33 cellular contexts compared by ENCODE assay signal in the genomic region with DNA sequence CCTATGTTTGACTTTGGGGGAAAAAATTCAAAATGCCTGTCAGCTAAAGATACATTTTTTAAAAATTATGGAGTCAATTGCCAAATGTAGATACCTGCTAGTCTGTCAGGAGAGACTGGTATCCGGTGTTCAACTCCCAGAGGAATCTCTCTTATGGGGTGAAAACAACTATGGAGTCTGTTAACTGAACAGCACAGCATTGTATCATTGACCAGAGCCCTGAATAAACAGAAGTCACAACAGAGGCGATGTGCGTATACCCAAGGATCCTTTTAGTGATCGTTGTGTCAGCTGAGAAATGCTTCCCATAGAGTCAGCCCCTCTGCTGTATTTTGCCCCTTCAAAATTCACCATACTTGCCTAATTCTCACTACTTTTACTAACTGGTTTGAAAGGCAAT.
"Had no signal": no experiment of that assay in that cellular context is flagged by ENCODE, and none has a peak within 500 bp of the region (broad histone marks: within the 10 kb centered on the region; RNA-seq: fewer than 3 reads in every experiment).

No MANE protein-coding gene starts in this region.

- H3K27me3 ChIP-seq: MG63 had no signal

- H3K4me3 ChIP-seq: MG63 had no signal

- H3K9me3 ChIP-seq: MG63 had no signal

- H3K27ac ChIP-seq: KMS-11 had no signal

- DNase-seq: Karpas-422, Kasumi-1, KG1, MG63, MM.1S, MV-4-11, NCI-H1048, NCI-H1092, NCI-H1092 treated with DMSO at 0.1 percent for 48 hours, NCI-H1105, NCI-H1105 treated with DMSO at 0.1 percent for 48 hours, NCI-H1417 treated with DMSO at 0.1 percent for 48 hours, NCI-H1436, NCI-H1436 treated with DMSO at 0.1 percent for 48 hours, NCI-H146, NCI-H1694, NCI-H1694 treated with DMSO at 0.1 percent for 48 hours, NCI-H187, NCI-H187 treated with DMSO at 0.1 percent for 48 hours, NCI-H1930, NCI-H2029, NCI-H2029 treated with DMSO at 0.1 percent for 48 hours, NCI-H2081, NCI-H2081 treated with DMSO at 0.1 percent for 48 hours, NCI-H2107, NCI-H2171, NCI-H2171 treated with DMSO at 0.1 percent for 48 hours, NCI-H2227 treated with DMSO at 0.1 percent for 48 hours, NCI-H226, NCI-H345, NCI-H446, NCI-H446 treated with DMSO at 0.1 percent for 48 hours had no signal

- H3K36me3 ChIP-seq: MG63 had no signal
